Comparison of ENCODE assay signal across 8 cellular contexts in genomic region chr1:15603050-15603965, GRCh38. TPM values are rescaled to one million over a fixed set of nuclear protein-coding genes. Genes with fewer than 3 reads are reported as not detected.
DNase-seq lines count a peak whose midpoint lies in the region; ATAC-seq and FAIRE-seq lines count a peak whose summit lies in the region.

No MANE protein-coding gene starts in this region.

- H3K4me3 ChIP-seq in esophagus (ENCODE audit: low read depth in 1 of 2, low read length in 2 of 2): peak overlapping the region; percentile 63 to 86
- peak overlapping the region; percentile 86 to 96 for H3K4me3 ChIP-seq in mucosa of rectum (ENCODE audit: low read length in 2 of 2)

- peak overlapping the region; percentile 84 for H3K9ac ChIP-seq in mucosa of rectum (ENCODE audit: low read depth in 1 of 2, low read length in 2 of 2)

- H3K27ac ChIP-seq in esophagus (ENCODE audit: low read depth in 2 of 2, low read length in 1 of 2) (peak overlapping the region; percentile 97), mucosa of rectum (ENCODE audit: low read depth in 2 of 2, low read length in 2 of 2) (peak overlapping the region; percentile 77 to 81)

- H3K4me1 ChIP-seq in esophagus (ENCODE audit: control insufficient read depth in 2 of 2, insufficient read depth in 2 of 2, low read length in 1 of 2) (peaks cover 0 to 3% of the 10 kb centered on the region in 2 donors), mucosa of rectum (ENCODE audit: control insufficient read depth in 2 of 2, insufficient read depth in 2 of 2, low read length in 2 of 2) (peaks cover 8 to 16% of the 10 kb centered on the region in 2 donors)

- DNase-seq in COLO829 (ENCODE audit: low spot score): peak; percentile 93
- peak; percentile 97 for DNase-seq in HTR-8/SVneo (ENCODE audit: insufficient read length, low spot score)
- DNase-seq in OCI-M1 (lab: John Stamatoyannopoulos, UW): peak; percentile 98
- peak; percentile 91 to 93 for DNase-seq in activated T-cell treated with anti-CD3 and anti-CD28 coated beads, Interleukin-2, amount 50 U/mL, for 48 hours
- peak; percentile 75 to 85 for DNase-seq in stimulated activated CD8-positive, alpha-beta memory T cell treated with anti-CD3 and anti-CD28 coated beads, Interleukin-4, amount 100 ng/mL, for 1 hour (ENCODE audit: low read depth in 2 of 2, low spot score in 1 of 2)

- peak; percentile 81 for ATAC-seq in GM21360 (IDR thresholded peaks at IDR 0.05; ENCODE audit: unreplicated experiment)

- no peaks in the 10 kb centered on the region for H3K36me3 ChIP-seq in esophagus (ENCODE audit: control insufficient read depth in 2 of 2, insufficient read depth in 2 of 2, low read length in 1 of 2)
- no peaks in the 10 kb centered on the region for H3K36me3 ChIP-seq in mucosa of rectum (ENCODE audit: control insufficient read depth in 2 of 2, insufficient read depth in 2 of 2, low read length in 2 of 2)

- FAIRE-seq in HTR-8/SVneo (lab: Jason Lieb, UNC): peak; percentile 97

- H3K9me3 ChIP-seq in esophagus (ENCODE audit: control insufficient read depth in 2 of 2, insufficient read depth in 1 of 2, low read depth in 1 of 2, low read length in 1 of 2): no peaks in the 10 kb centered on the region
- no peaks in the 10 kb centered on the region for H3K9me3 ChIP-seq in mucosa of rectum (ENCODE audit: control insufficient read depth in 2 of 2, low read length in 2 of 2)

- H3K27me3 ChIP-seq in esophagus (ENCODE audit: control insufficient read depth in 1 of 2, insufficient read depth in 2 of 2, low read length in 2 of 2) (no peaks in the 10 kb centered on the region), mucosa of rectum (ENCODE audit: control insufficient read depth in 2 of 2, insufficient read depth in 2 of 2, low read length in 2 of 2) (no peaks in the 10 kb centered on the region)

- 1 to 2% methylated on average over 56 of the region's 56 CpGs for WGBS in esophagus, 2 donors

RNA-seq across cellular contexts. Expression of gene DDI2, which starts 13.9 kb away (rescaled TPM):
- 10 to 100 TPM in 1 of 2 donors, 1 to 10 TPM in 1; 9.6 to 15.3 TPM for polyA plus RNA-seq in esophagus

RNA-seq across cellular contexts. Expression of gene AGMAT, which starts 18.5 kb away (rescaled TPM):
- under 1 TPM; 0.16 to 0.27 TPM for polyA plus RNA-seq in esophagus

Comparison
In these comparisons a context has a peak if more than half of its experiments do, and no peak if none do; other contexts are left out.
1. Peak in every context shown above with its lines: DNase-seq, ATAC-seq, H3K4me3 ChIP-seq and H3K27ac ChIP-seq.